ENCODE assay signal across 9 cellular contexts in genomic region chr6:116462516-116462915, GRCh38. TPM values are rescaled to one million over a fixed set of nuclear protein-coding genes. Genes with fewer than 3 reads are reported as not detected.
A peak's percentile ranks its signal among the peaks of the same experiment; 100 is the strongest.
DNase-seq lines count a peak whose midpoint lies in the region; ATAC-seq and TF ChIP-seq lines count a peak whose summit lies in the region.
"Had no signal": no experiment of that assay in that cellular context is flagged by ENCODE, and none has a peak within 500 bp of the region (broad histone marks: within the 10 kb centered on the region; RNA-seq: fewer than 3 reads in every experiment).

No MANE protein-coding gene starts in this region.

- H3K36me3 Mint-ChIP-seq in activated T-helper 17 cell treated with anti-CD3 and anti-CD28 coated beads, Interleukin-2, amount 50 U/mL, for 72 hours (ENCODE audit: low read depth) = no peaks in the 10 kb centered on the region
- H3K36me3 Mint-ChIP-seq in mesothelial cell of epicardium = no peaks in the 10 kb centered on the region

- TF ChIP-seq CTCF in mesothelial cell of epicardium (IDR thresholded peaks at IDR 0.05; ENCODE audit: unreplicated experiment) = no peak

- peak overlapping the region; percentile 58 for H3K27ac Mint-ChIP-seq in activated T-helper 17 cell treated with anti-CD3 and anti-CD28 coated beads, Interleukin-2, amount 50 U/mL, for 72 hours
- peak overlapping the region; percentile 41 for H3K27ac Mint-ChIP-seq in mesothelial cell of epicardium

- H3K4me1 Mint-ChIP-seq in activated T-helper 17 cell treated with anti-CD3 and anti-CD28 coated beads, Interleukin-2, amount 50 U/mL, for 72 hours = peaks cover 12% of the 10 kb centered on the region
- H3K4me1 Mint-ChIP-seq in mesothelial cell of epicardium = peaks cover 15% of the 10 kb centered on the region

- peak overlapping the region; percentile 80 for H3K4me3 Mint-ChIP-seq in activated T-helper 17 cell treated with anti-CD3 and anti-CD28 coated beads, Interleukin-2, amount 50 U/mL, for 72 hours
- H3K4me3 Mint-ChIP-seq in mesothelial cell of epicardium = peak overlapping the region; percentile 54

- H3K9me3 Mint-ChIP-seq in activated T-helper 17 cell treated with anti-CD3 and anti-CD28 coated beads, Interleukin-2, amount 50 U/mL, for 72 hours = no peaks in the 10 kb centered on the region
- no peaks in the 10 kb centered on the region for H3K9me3 Mint-ChIP-seq in mesothelial cell of epicardium

- no peak for DNase-seq in mesothelial cell of epicardium (ENCODE audit: low spot score in 2 of 2, unreplicated experiment in 2 of 2)
- DNase-seq in NCI-H1417 (lab: John Stamatoyannopoulos, UW) = no peak
- no peak for DNase-seq in ecto neural progenitor cell (ENCODE audit: low spot score)
- no peak for DNase-seq in EL
- DNase-seq in cortex of kidney (lab: John Stamatoyannopoulos, UW) = no peak

- ATAC-seq in GM18511 (IDR thresholded peaks at IDR 0.05; ENCODE audit: unreplicated experiment) = peak; percentile 65
- ATAC-seq in HG02642 (IDR thresholded peaks at IDR 0.05; ENCODE audit: poor library complexity, unreplicated experiment) = peak; percentile 29
- ATAC-seq in activated T-helper 17 cell treated with anti-CD3 and anti-CD28 coated beads, Interleukin-2, amount 50 U/mL, for 72 hours (replicated peaks) = peak; percentile 4

- peaks cover 7% of the 10 kb centered on the region for H3K27me3 Mint-ChIP-seq in activated T-helper 17 cell treated with anti-CD3 and anti-CD28 coated beads, Interleukin-2, amount 50 U/mL, for 72 hours
- H3K27me3 Mint-ChIP-seq in mesothelial cell of epicardium (ENCODE audit: low read depth) = peaks cover 41% of the 10 kb centered on the region

RNA-seq across cellular contexts. Expression of gene CALHM6, which starts 1.3 kb away (rescaled TPM):
- 10 to 100 TPM in 1 of 2 donors, 1 to 10 TPM in 1; 7.5 to 18.9 TPM for total RNA-seq in activated T-helper 17 cell treated with anti-CD3 and anti-CD28 coated beads, Interleukin-2, amount 50 U/mL, for 72 hours
- total RNA-seq in mesothelial cell of epicardium = 2.2 to 2.4 TPM (median 2.4 TPM) in 3 replicates
- total RNA-seq: SJSA1 had no signal

RNA-seq across cellular contexts. Expression of gene CALHM5, which starts 48.9 kb away (rescaled TPM):
- not detected for total RNA-seq in activated T-helper 17 cell treated with anti-CD3 and anti-CD28 coated beads, Interleukin-2, amount 50 U/mL, for 72 hours
- total RNA-seq in mesothelial cell of epicardium = 1.4 to 1.7 TPM (median 1.6 TPM) in 3 replicates

Comparison
In these comparisons a context has a peak if more than half of its experiments do, and no peak if none do; other contexts are left out.
1. ATAC-seq: peak in every context shown above with its lines; median percentile 65 in GM18511; 29 in HG02642; 4 in activated T-helper 17 cell treated with anti-CD3 and anti-CD28 coated beads, Interleukin-2, amount 50 U/mL, for 72 hours.